11 cellular contexts compared by ENCODE assay signal in genomic region chr17:80152057-80152831, GRCh38. TPM values are rescaled to one million over a fixed set of nuclear protein-coding genes. Genes with fewer than 3 reads are reported as not detected.
DNase-seq lines count a peak whose midpoint lies in the region; ATAC-seq and TF ChIP-seq lines count a peak whose summit lies in the region.
"Had no signal": no experiment of that assay in that cellular context is flagged by ENCODE, and none has a peak within 500 bp of the region (broad histone marks: within the 10 kb centered on the region; RNA-seq: fewer than 3 reads in every experiment).

No MANE protein-coding gene starts in this region.

- H3K27me3 ChIP-seq in BJ (ENCODE audit: control insufficient read depth, insufficient read depth, low read length), result no peaks in the 10 kb centered on the region

- TF ChIP-seq CTCF in BJ (IDR thresholded peaks at IDR 0.05; ENCODE audit: insufficient read depth, low read depth, low read length) (no peak), foreskin fibroblast (IDR thresholded peaks at IDR 0.05; ENCODE audit: low read depth, low read length) (no peak), GM13977 (IDR thresholded peaks at IDR 0.05; ENCODE audit: extremely low read depth, insufficient read depth, missing control alignments) (no peak)

- CTCF ChIA-PET in BJ (lab: Yijun Ruan, JAX), result no interaction called here
- CTCF ChIA-PET in activated CD4-positive, alpha-beta memory T cell treated with anti-CD3 and anti-CD28 coated beads, Interleukin-2, amount 10 ng/mL, durations not matched to agents 7 days and 5 days (lab: Charles Lee), result no interaction called here

- no peak overlapping the region for H3K4me3 Mint-ChIP-seq in activated CD4-positive, alpha-beta memory T cell treated with anti-CD3 and anti-CD28 coated beads, Interleukin-2, amount 10 ng/mL, durations not matched to agents 7 days and 5 days
- H3K4me3 Mint-ChIP-seq: CD8-positive, alpha-beta T cell had no signal

- ATAC-seq in HG03095 (IDR thresholded peaks at IDR 0.05; ENCODE audit: unreplicated experiment) (no peak), GM21619 (IDR thresholded peaks at IDR 0.05; ENCODE audit: unreplicated experiment) (no peak)
- ATAC-seq: CD8-positive, alpha-beta T cell had no signal

- H3K4me1 Mint-ChIP-seq in activated CD4-positive, alpha-beta memory T cell treated with anti-CD3 and anti-CD28 coated beads, Interleukin-2, amount 10 ng/mL, durations not matched to agents 7 days and 5 days, result peaks cover 34% of the 10 kb centered on the region

- peak overlapping the region; percentile 28 for H3K27ac Mint-ChIP-seq in activated CD4-positive, alpha-beta memory T cell treated with anti-CD3 and anti-CD28 coated beads, Interleukin-2, amount 10 ng/mL, durations not matched to agents 7 days and 5 days
- H3K27ac Mint-ChIP-seq: CD8-positive, alpha-beta T cell had no signal

- POLR2A ChIA-PET in BJ (lab: Charles Lee), result no interaction called here
- POLR2A ChIA-PET in activated CD4-positive, alpha-beta memory T cell treated with anti-CD3 and anti-CD28 coated beads, Interleukin-2, amount 10 ng/mL, durations not matched to agents 7 days and 5 days (lab: Charles Lee), result interaction anchor here (0.9 to 1.6 kb wide), 3 partner anchors 10 to 67 kb away, joined by 3 to 5 read pairs (median 4); partner anchors contain the start of gene GAA

- H3K36me3 ChIP-seq in BJ (ENCODE audit: control insufficient read depth, insufficient read depth, low read length), result no peaks in the 10 kb centered on the region

- H3K9me3 Mint-ChIP-seq in activated CD4-positive, alpha-beta memory T cell treated with anti-CD3 and anti-CD28 coated beads, Interleukin-2, amount 10 ng/mL, durations not matched to agents 7 days and 5 days, result peaks cover 21% of the 10 kb centered on the region

- in situ Hi-C loops in GM13977 (cut with MboI; ENCODE audit: low pct_unique_long_range_greater_than_20kb, low sequenced_read_pairs, unreplicated experiment), result no loop called here

- no peak overlapping the region for H3K4me3 ChIP-seq in BJ (ENCODE audit: low read depth, low read length)
- no peak overlapping the region for H3K4me3 ChIP-seq in foreskin fibroblast (ENCODE audit: low read depth in 1 of 2, low read length in 2 of 2)

- H3K36me3 Mint-ChIP-seq in activated CD4-positive, alpha-beta memory T cell treated with anti-CD3 and anti-CD28 coated beads, Interleukin-2, amount 10 ng/mL, durations not matched to agents 7 days and 5 days (ENCODE audit: low read depth), result peaks cover 26% of the 10 kb centered on the region

- H3K27me3 Mint-ChIP-seq in activated CD4-positive, alpha-beta memory T cell treated with anti-CD3 and anti-CD28 coated beads, Interleukin-2, amount 10 ng/mL, durations not matched to agents 7 days and 5 days, result no peaks in the 10 kb centered on the region

- peak; percentile 75 for DNase-seq in BJ (ENCODE audit: low read depth)
- peak; percentile 52 for DNase-seq in LHCN-M2 (ENCODE audit: low read depth)
- DNase-seq in activated CD4-positive, alpha-beta memory T cell treated with anti-CD3 and anti-CD28 coated beads, Interleukin-2, amount 10 ng/mL, durations not matched to agents 7 days and 5 days, result no peak
- peak; percentile 61 to 77 for DNase-seq in foreskin fibroblast
- no peak for DNase-seq in activated gamma-delta T cell (lab: John Stamatoyannopoulos, UW)
- DNase-seq in GM13977 (ENCODE audit: low spot score), result no peak
- DNase-seq: CD8-positive, alpha-beta T cell; stimulated activated CD4-positive, alpha-beta T cell treated with anti-CD3 and anti-CD28 coated beads, Interleukin-15, amount 100 ng/mL, for 24 hours had no signal

RNA-seq across cellular contexts. Expression of gene EIF4A3, which starts 5.3 kb away (rescaled TPM):
- polyA plus RNA-seq in BJ (2011; rRNA removed), result 89.0 and 89.4 TPM in 2 replicates
- 38.9 and 41.8 TPM in 2 replicates for polyA minus RNA-seq in BJ (2011; rRNA and poly(A)+ RNA removed)
- total RNA-seq in LHCN-M2 (2014; rRNA removed), result 113 and 123 TPM in 2 replicates
- polyA plus RNA-seq in LHCN-M2 (2012), result 86.8 TPM
- 100 to 1,000 TPM; 109 to 115 TPM for total RNA-seq in activated CD4-positive, alpha-beta memory T cell treated with anti-CD3 and anti-CD28 coated beads, Interleukin-2, amount 10 ng/mL, durations not matched to agents 7 days and 5 days

RNA-seq across cellular contexts. Expression of gene CARD14, which starts 17.6 kb away (rescaled TPM):
- not detected in 2 replicates for polyA plus RNA-seq in BJ (2011; rRNA removed)
- polyA minus RNA-seq in BJ (2011; rRNA and poly(A)+ RNA removed), result not detected in 2 replicates
- total RNA-seq in LHCN-M2 (2014; rRNA removed), result 0.71 TPM in 1 of 2 replicates, not detected in the other
- 0.05 TPM for polyA plus RNA-seq in LHCN-M2 (2012)
- not detected for total RNA-seq in activated CD4-positive, alpha-beta memory T cell treated with anti-CD3 and anti-CD28 coated beads, Interleukin-2, amount 10 ng/mL, durations not matched to agents 7 days and 5 days
- total RNA-seq: CD8-positive, alpha-beta T cell; T-helper 1 cell treated with Interleukin-12 subunit alpha and Interleukin-12 subunit beta and Interleukin-4 antibody, amounts not matched to agents 30 ng/mL and 1 ng/mL, for 36 hours had no signal

RNA-seq across cellular contexts. Expression of gene GAA, which starts 50.9 kb away (rescaled TPM):
- 3.3 and 5.7 TPM in 2 replicates for polyA plus RNA-seq in BJ (2011; rRNA removed)
- polyA minus RNA-seq in BJ (2011; rRNA and poly(A)+ RNA removed), result 3.1 and 3.3 TPM in 2 replicates
- total RNA-seq in LHCN-M2 (2014; rRNA removed), result 66.7 and 74.8 TPM in 2 replicates
- 25.5 TPM for polyA plus RNA-seq in LHCN-M2 (2012)
- 10 to 100 TPM; 16.0 to 18.7 TPM for total RNA-seq in activated CD4-positive, alpha-beta memory T cell treated with anti-CD3 and anti-CD28 coated beads, Interleukin-2, amount 10 ng/mL, durations not matched to agents 7 days and 5 days

Comparison
In these comparisons a context has a peak if more than half of its experiments do, and no peak if none do; other contexts are left out.
1. DNase-seq: peak in BJ (single experiment), LHCN-M2 (single experiment) and foreskin fibroblast (2 of 2); none in activated CD4-positive, alpha-beta memory T cell treated with anti-CD3 and anti-CD28 coated beads, Interleukin-2, amount 10 ng/mL, durations not matched to agents 7 days and 5 days (single experiment), activated gamma-delta T cell (single experiment) and GM13977 (single experiment).